In genomic region chr15:77839970-77840609, GRCh38 we compare ENCODE assay signal across 13 cellular contexts.
"Had no signal": no experiment of that assay in that cellular context is flagged by ENCODE, and none has a peak within 500 bp of the region (broad histone marks: within the 10 kb centered on the region; RNA-seq: fewer than 3 reads in every experiment).

No MANE protein-coding gene starts in this region.

- H3K27ac Mint-ChIP-seq: activated CD4-positive, alpha-beta memory T cell treated with anti-CD3 and anti-CD28 coated beads for 36 hours; memory B cell; nephron progenitor cell; stimulated activated naive B cell treated with anti-CD40 and anti-IgM and Interleukin-4, amounts not matched to agents 10 μg/mL and 1 μg/mL and 100 μg/mL, for 72 hours had no signal

- H3K4me3 Mint-ChIP-seq: activated CD4-positive, alpha-beta memory T cell treated with anti-CD3 and anti-CD28 coated beads for 36 hours; memory B cell; nephron progenitor cell; stimulated activated naive B cell treated with anti-CD40 and anti-IgM and Interleukin-4, amounts not matched to agents 10 μg/mL and 1 μg/mL and 100 μg/mL, for 72 hours had no signal

- H3K4me1 ChIP-seq: esophagus muscularis mucosa, parathyroid adenoma, tibial nerve had no signal

- FAIRE-seq: endometrium, small intestine had no signal

- H3K4me3 ChIP-seq: esophagus muscularis mucosa, tibial nerve had no signal

- H3K4me1 Mint-ChIP-seq: memory B cell had no signal

- H3K36me3 ChIP-seq: esophagus muscularis mucosa, tibial nerve had no signal

- ATAC-seq: activated CD4-positive, CD25-positive, alpha-beta regulatory T cell treated with anti-CD3 and anti-CD28 coated beads, Interleukin-2, amount 50 U/mL, for 24 hours; stimulated activated naive B cell treated with anti-CD40 and anti-IgM and Interleukin-4, amounts not matched to agents 10 μg/mL and 1 μg/mL and 100 μg/mL, for 72 hours had no signal

- H3K36me3 Mint-ChIP-seq: activated CD4-positive, alpha-beta memory T cell treated with anti-CD3 and anti-CD28 coated beads for 36 hours; memory B cell had no signal

- H3K27ac ChIP-seq: esophagus muscularis mucosa, parathyroid adenoma, tibial nerve had no signal

- DNase-seq: activated CD4-positive, alpha-beta memory T cell treated with anti-CD3 and anti-CD28 coated beads for 36 hours; activated CD8-positive, alpha-beta memory T cell treated with anti-CD3 and anti-CD28 coated beads, Interleukin-2, amount 50 U/mL, for 48 hours; activated naive CD4-positive, alpha-beta T cell treated with Interleukin-2 at 50 U/mL for 16 hours; nephron progenitor cell; SHP77 treated with DMSO at 0.1 percent for 48 hours; small intestine; stimulated activated naive B cell treated with anti-CD40 and anti-IgM and Interleukin-4, amounts not matched to agents 10 μg/mL and 1 μg/mL and 100 μg/mL, for 72 hours had no signal
